ENCODE assay signal across 8 cellular contexts in the genomic region with DNA sequence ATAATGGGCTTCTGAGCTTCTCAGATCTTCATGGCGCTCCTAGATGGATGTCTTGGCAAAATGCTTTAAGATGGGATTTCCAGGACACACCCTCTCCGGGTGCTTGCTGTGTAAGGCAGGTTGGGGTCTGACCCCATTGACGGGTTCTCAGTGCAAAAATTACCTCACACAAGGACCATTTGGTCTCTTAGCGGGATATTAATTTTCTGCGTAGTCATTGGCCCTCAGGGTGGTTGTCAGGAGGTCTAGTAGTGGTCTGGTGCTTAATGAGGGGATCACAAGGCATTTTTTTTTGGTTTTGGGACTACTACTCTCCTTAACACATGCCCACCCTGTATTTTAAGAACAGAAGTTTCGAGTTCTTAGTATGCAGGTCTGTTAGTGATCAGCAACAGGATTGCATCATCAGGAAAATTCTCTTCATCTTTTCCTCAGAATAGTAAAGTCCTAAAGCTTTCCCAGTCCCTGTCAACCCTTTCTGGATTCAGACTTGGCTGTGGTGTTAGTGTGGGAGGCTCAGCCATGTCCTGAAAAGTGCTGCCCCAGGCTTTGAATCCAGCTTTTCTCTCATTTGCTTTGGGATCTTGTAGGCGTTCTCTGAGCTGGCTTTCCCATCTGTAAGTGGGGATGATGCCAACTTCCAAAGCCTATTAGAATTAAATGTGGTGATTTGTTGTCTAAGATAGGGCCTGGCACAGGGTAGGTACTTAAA. TPM values are rescaled to one million over a fixed set of nuclear protein-coding genes. Genes with fewer than 3 reads are reported as not detected.
A peak's percentile ranks its signal among the peaks of the same experiment; 100 is the strongest.
DNase-seq lines count a peak whose midpoint lies in the region; ATAC-seq and TF ChIP-seq lines count a peak whose summit lies in the region.

No MANE protein-coding gene starts in this region.

- TF ChIP-seq CTCF in GM12865 (IDR thresholded peaks at IDR 0.05; ENCODE audit: insufficient read depth, low read depth, low read length, missing control alignments) = no peak
- no peak for TF ChIP-seq CTCF in fibroblast of the aortic adventitia (IDR thresholded peaks at IDR 0.05; ENCODE audit: insufficient read depth, low read length)
- no peak for TF ChIP-seq CTCF in GM10248 (IDR thresholded peaks at IDR 0.05; ENCODE audit: control extremely low read depth, extremely low read depth, low read depth, missing control alignments)

- H3K9me3 ChIP-seq in T-helper 17 cell (ENCODE audit: control insufficient read depth, low read length, poor library complexity, severe bottlenecking) = no peaks in the 10 kb centered on the region
- no peaks in the 10 kb centered on the region for H3K9me3 ChIP-seq in skeletal muscle satellite cell (replicated peaks; ENCODE audit: low read length)

- no peak for ATAC-seq in T-helper 17 cell
- ATAC-seq in GM19397 (IDR thresholded peaks at IDR 0.05; ENCODE audit: unreplicated experiment) = no peak
- no peak for ATAC-seq in HG03378 (IDR thresholded peaks at IDR 0.05; ENCODE audit: unreplicated experiment)

- H3K27ac Mint-ChIP-seq in T-helper 17 cell = peak overlapping the region; percentile 96

- peak overlapping the region; percentile 97 for H3K4me2 ChIP-seq in skeletal muscle satellite cell (ENCODE audit: low read length)

- H3K4me3 ChIP-seq in GM12865 (ENCODE audit: low read depth, low read length) (peak overlapping the region; percentile 73), fibroblast of the aortic adventitia (ENCODE audit: low read depth, low read length) (peak overlapping the region; percentile 89), skeletal muscle satellite cell (ENCODE audit: low read length) (peak overlapping the region; percentile 92)

- peaks cover 59% of the 10 kb centered on the region for H3K4me1 ChIP-seq in skeletal muscle satellite cell (ENCODE audit: control insufficient read depth, insufficient read depth, low read length)

- peak overlapping the region; percentile 92 for H3K9ac ChIP-seq in skeletal muscle satellite cell (ENCODE audit: low read depth, low read length)

- H3K27me3 ChIP-seq in skeletal muscle satellite cell (ENCODE audit: control insufficient read depth, insufficient read depth, low read length) = no peaks in the 10 kb centered on the region

- POLR2A ChIA-PET in GM10248 (lab: Yijun Ruan, JAX) = no interaction called here

- DNase-seq in GM12865 (ENCODE audit: low read depth) = no peak
- no peak for DNase-seq in T-helper 17 cell
- peak; percentile 88 for DNase-seq in fibroblast of the aortic adventitia (ENCODE audit: low read depth)
- no peak for DNase-seq in GM10248 (ENCODE audit: extremely low spot score)
- no peak for DNase-seq in AG08396 (ENCODE audit: low spot score)

- CTCF ChIA-PET in GM10248 (lab: Yijun Ruan, JAX) = interaction anchor here (1.0 to 7.5 kb wide), 6 partner anchors 8 to 45 kb away, joined by 3 to 51 read pairs (median 4); no protein-coding TSS in a partner anchor

- H3K27me3 Mint-ChIP-seq in T-helper 17 cell = no peaks in the 10 kb centered on the region

- peaks cover 12% of the 10 kb centered on the region for H3K36me3 ChIP-seq in skeletal muscle satellite cell (ENCODE audit: insufficient read depth, low read length)

- H3K4me3 Mint-ChIP-seq in T-helper 17 cell = peak overlapping the region; percentile 94

- H3K4me1 Mint-ChIP-seq in T-helper 17 cell = peaks cover 55% of the 10 kb centered on the region

- H3K36me3 Mint-ChIP-seq in T-helper 17 cell (ENCODE audit: low read depth) = peaks cover 2% of the 10 kb centered on the region

RNA-seq across cellular contexts. Expression of a gene that starts 2.8 kb away (rescaled TPM):
- 100 to 1,000 TPM; 100 to 104 TPM for total RNA-seq in T-helper 17 cell
- 73.3 and 108 TPM in 2 replicates for total RNA-seq in fibroblast of the aortic adventitia (ENCODE audit: low replicate concordance)
- total RNA-seq in skeletal muscle satellite cell (2012; rRNA removed) = 94.8 and 165 TPM in 2 replicates

RNA-seq across cellular contexts. Expression of a gene that starts 39.0 kb away (rescaled TPM):
- total RNA-seq in T-helper 17 cell (10 to 100 TPM; 14.6 to 16.2 TPM), fibroblast of the aortic adventitia (ENCODE audit: low replicate concordance) (23.3 and 40.7 TPM in 2 replicates)
- 46.3 and 48.9 TPM in 2 replicates for total RNA-seq in skeletal muscle satellite cell (2012; rRNA removed)
